8 cellular contexts compared by ENCODE assay signal in genomic region chr17:81551458-81552243, GRCh38. TPM values are rescaled to one million over a fixed set of nuclear protein-coding genes. Genes with fewer than 3 reads are reported as not detected.
DNase-seq lines count a peak whose midpoint lies in the region; ATAC-seq and TF ChIP-seq lines count a peak whose summit lies in the region.

No MANE protein-coding gene starts in this region.

- in situ Hi-C loops in Panc1 (cut with HindIII; ENCODE audit: low pct_unique_long_range_greater_than_20kb, low sequenced_read_pairs), result no loop called here

- 4 to 6% methylated on average over 59 to 63 of the region's 69 CpGs for WGBS in mesodermal cell (ENCODE audit: insufficient coverage in 2 of 2), 2 experiments

- peak overlapping the region; percentile 61 to 64 for H3K9ac ChIP-seq in duodenal mucosa (ENCODE audit: low read depth in 1 of 2, low read length in 2 of 2)

- H3K27ac ChIP-seq in Panc1 (ENCODE audit: low read length) (peak overlapping the region; percentile 100), duodenal mucosa (ENCODE audit: low read depth, low read length) (peak overlapping the region; percentile 75), mesodermal cell (ENCODE audit: low read depth, low read length, severe bottlenecking) (peak overlapping the region; percentile 36)

- H3K4me3 ChIP-seq in Panc1 (ENCODE audit: low read depth in 2 of 2, low read length in 2 of 2), result peak overlapping the region; percentile 84 to 91
- H3K4me3 ChIP-seq in duodenal mucosa (ENCODE audit: low read depth in 1 of 2, low read length in 2 of 2), result peak overlapping the region; percentile 81 to 90
- H3K4me3 ChIP-seq in mesodermal cell (ENCODE audit: extremely low read depth, insufficient read depth, low read length, poor library complexity, severe bottlenecking), result peak overlapping the region; percentile 91

- ATAC-seq in GM21737 (IDR thresholded peaks at IDR 0.05; ENCODE audit: unreplicated experiment) (peak; percentile 1), Panc1 (peak; percentile 1), GM21576 (IDR thresholded peaks at IDR 0.05; ENCODE audit: unreplicated experiment) (no peak), GM18907 (IDR thresholded peaks at IDR 0.05; ENCODE audit: unreplicated experiment) (no peak)

- TF ChIP-seq CTCF in Panc1 (IDR thresholded peaks at IDR 0.05), result no peak

- intact Hi-C loops in Panc1 (cut with micrococcal nuclease; ENCODE audit: unreplicated experiment), result loop anchor here (2.0 kb wide), 1 partner anchor 15 kb away; no protein-coding TSS in a partner anchor

- H3K9me3 ChIP-seq in Panc1 (ENCODE audit: control insufficient read depth, insufficient read depth, low read depth, low read length), result no peaks in the 10 kb centered on the region
- no peaks in the 10 kb centered on the region for H3K9me3 ChIP-seq in duodenal mucosa (ENCODE audit: control insufficient read depth in 1 of 2, low read length in 2 of 2)
- H3K9me3 ChIP-seq in mesodermal cell (ENCODE audit: control insufficient read depth, low read length), result no peaks in the 10 kb centered on the region

- POLR2A ChIA-PET in Panc1 (lab: Charles Lee), result interaction anchor here (1.1 kb wide), 1 partner anchor 8 kb away, joined by 3 read pairs; no protein-coding TSS in a partner anchor

- peaks cover 5% of the 10 kb centered on the region for H3K36me3 ChIP-seq in Panc1 (ENCODE audit: control insufficient read depth, insufficient read depth, low read length)
- peaks cover 0 to 36% of the 10 kb centered on the region in 2 donors for H3K36me3 ChIP-seq in duodenal mucosa (ENCODE audit: control insufficient read depth in 1 of 2, insufficient read depth in 2 of 2, low read length in 2 of 2)
- peaks cover 41% of the 10 kb centered on the region for H3K36me3 ChIP-seq in mesodermal cell (ENCODE audit: control insufficient read depth, insufficient read depth, low read length)

- no TSS peak for BruUV-seq in Panc1 (replicated peaks; lab: Mats Ljungman, UMichigan)

- DNase-seq in CD1c-positive myeloid dendritic cell (ENCODE audit: extremely low spot score) (peak; percentile 10), Panc1 (ENCODE audit: low read depth, low spot score) (no peak), NCI-H1694 (lab: John Stamatoyannopoulos, UW) (no peak)

- H3K27me3 ChIP-seq in Panc1 (ENCODE audit: control insufficient read depth, insufficient read depth, low read length), result no peaks in the 10 kb centered on the region
- no peaks in the 10 kb centered on the region for H3K27me3 ChIP-seq in duodenal mucosa (ENCODE audit: control insufficient read depth in 1 of 2, insufficient read depth in 2 of 2, low read length in 2 of 2)

- H3K4me1 ChIP-seq in Panc1 (ENCODE audit: control insufficient read depth, insufficient read depth, low read length), result peaks cover 54% of the 10 kb centered on the region
- peaks cover 23 to 38% of the 10 kb centered on the region in 2 donors for H3K4me1 ChIP-seq in duodenal mucosa (ENCODE audit: control insufficient read depth in 1 of 2, insufficient read depth in 2 of 2, low read length in 2 of 2)
- H3K4me1 ChIP-seq in mesodermal cell (ENCODE audit: control insufficient read depth, insufficient read depth, low read length, poor library complexity, severe bottlenecking), result peaks cover 26% of the 10 kb centered on the region

- CTCF ChIA-PET in Panc1 (lab: Charles Lee), result no interaction called here

RNA-seq across cellular contexts. Expression of gene FAAP100, which starts 0.5 kb away (rescaled TPM):
- 265 TPM for total RNA-seq in Panc1 (2021; ENCODE audit: unreplicated experiment)
- 232 TPM for polyA plus RNA-seq in Panc1 (2012; ENCODE audit: insufficient read length)
- 19.1 TPM for polyA plus RNA-seq in mesodermal cell (2013, experiment 1 of 2)
- polyA plus RNA-seq in mesodermal cell (2013, experiment 2 of 2), result 15.6 TPM

RNA-seq across cellular contexts. Expression of gene FSCN2, which starts 23.5 kb away (rescaled TPM):
- 1.2 TPM for total RNA-seq in Panc1 (2021; ENCODE audit: unreplicated experiment)
- 9.6 TPM for polyA plus RNA-seq in Panc1 (2012; ENCODE audit: insufficient read length)
- polyA plus RNA-seq in mesodermal cell (2013, experiment 1 of 2), result 0.29 TPM
- polyA plus RNA-seq in mesodermal cell (2013, experiment 2 of 2), result 0.20 TPM

RNA-seq across cellular contexts. Expression of gene ACTG1, which starts 39.1 kb away (rescaled TPM):
- total RNA-seq in Panc1 (2021; ENCODE audit: unreplicated experiment), result 4,502 TPM
- 6,760 TPM for polyA plus RNA-seq in Panc1 (2012; ENCODE audit: insufficient read length)
- polyA plus RNA-seq in mesodermal cell (2013, experiment 1 of 2), result 2,748 TPM
- 2,271 TPM for polyA plus RNA-seq in mesodermal cell (2013, experiment 2 of 2)

Comparison
In these comparisons a context has a peak if more than half of its experiments do, and no peak if none do; other contexts are left out.
1. ATAC-seq: peak in GM21737 (single experiment) and Panc1 (single experiment); none in GM21576 (single experiment) and GM18907 (single experiment).
2. H3K27ac ChIP-seq: peak in every context shown above with its lines; median percentile 100 in Panc1; 75 in duodenal mucosa; 36 in mesodermal cell.
3. Peak in every context shown above with its lines, with median percentiles within 50 percentile points of each other: H3K4me3 ChIP-seq.